ENCODE assay signal across 7 cellular contexts in genomic region chrX:149488411-149489052, GRCh38. TPM values are rescaled to one million over a fixed set of nuclear protein-coding genes. Genes with fewer than 3 reads are reported as not detected.
DNase-seq lines count a peak whose midpoint lies in the region; ATAC-seq lines count a peak whose summit lies in the region.
"Not testable (repeated sequence)": the region's sequence is repeated elsewhere in the genome, so short reads cannot be mapped to it uniquely, and the experiment has no call there.

No MANE protein-coding gene starts in this region.

- DNase-seq in G401 (ENCODE audit: low spot score) (peak; percentile 37), cerebellar cortex (ENCODE audit: low spot score) (peak; percentile 25)
- DNase-seq in T-helper 17 cell; Right ventricle myocardium inferior (ENCODE audit: missing footprints); left cardiac atrium; right cardiac atrium: not testable (repeated sequence)

- H3K36me3 Mint-ChIP-seq in T-helper 17 cell (ENCODE audit: low read depth) = not testable (repeated sequence)

- intact Hi-C loops in Right ventricle myocardium inferior (cut with DNase I); left cardiac atrium (cut with DNase I); right cardiac atrium (cut with DNase I): not testable (repeated sequence)

- H3K36me3 ChIP-seq in skeletal muscle tissue (ENCODE audit: control insufficient read depth in 3 of 3, insufficient read depth in 3 of 3, low read length in 3 of 3) = peaks cover 9 to 52% (median 32%) of the 10 kb centered on the region in 3 donors

- not testable (repeated sequence) for H3K27ac Mint-ChIP-seq in T-helper 17 cell

- H3K27me3 Mint-ChIP-seq in T-helper 17 cell = not testable (repeated sequence)

- H3K27ac ChIP-seq in right cardiac atrium (ENCODE audit: low read length) (peak overlapping the region; percentile 78), skeletal muscle tissue (ENCODE audit: low read depth, low read length) (peak overlapping the region; percentile 66)

- H3K9me3 ChIP-seq in T-helper 17 cell (ENCODE audit: control insufficient read depth, low read length, poor library complexity, severe bottlenecking); right cardiac atrium (ENCODE audit: control insufficient read depth, low read length); skeletal muscle tissue (ENCODE audit: control insufficient read depth in 3 of 3, low read length in 3 of 3): not testable (repeated sequence)

- H3K4me3 Mint-ChIP-seq in T-helper 17 cell = peak overlapping the region; percentile 43

- not testable (repeated sequence) for H3K4me1 ChIP-seq in right cardiac atrium (ENCODE audit: control insufficient read depth, insufficient read depth, low read length)
- H3K4me1 ChIP-seq in skeletal muscle tissue (ENCODE audit: control insufficient read depth in 3 of 3, insufficient read depth in 3 of 3, low read length in 3 of 3) = peaks cover 3 to 11% (median 9%) of the 10 kb centered on the region in 3 donors

- not testable (repeated sequence) for ATAC-seq in T-helper 17 cell
- peak; percentile 85 for ATAC-seq in Right ventricle myocardium inferior
- ATAC-seq in left cardiac atrium = peak; percentile 68 to 77
- peak; percentile 67 to 74 for ATAC-seq in right cardiac atrium

- peak overlapping the region in 2 of 3 donors; percentile 25 to 42 for H3K9ac ChIP-seq in skeletal muscle tissue (ENCODE audit: low read depth in 1 of 3, low read length in 3 of 3)

- H3K4me1 Mint-ChIP-seq in T-helper 17 cell = peaks cover 10% of the 10 kb centered on the region

- in situ Hi-C loops in G401 (cut with HindIII; ENCODE audit: low sequenced_read_pairs) = not testable (repeated sequence)

- H3K27me3 ChIP-seq in right cardiac atrium (ENCODE audit: control insufficient read depth, insufficient read depth); skeletal muscle tissue (ENCODE audit: control insufficient read depth in 3 of 3, insufficient read depth in 3 of 3, low read length in 3 of 3): not testable (repeated sequence)

- whole genome bisulfite sequencing in right cardiac atrium = 68% methylated on average over 11 of the region's 17 CpGs

- H3K4me3 ChIP-seq in right cardiac atrium (ENCODE audit: low read length); skeletal muscle tissue (ENCODE audit: low read length in 3 of 3): not testable (repeated sequence)

RNA-seq across cellular contexts. Expression of gene IDS, which starts 16.6 kb away (rescaled TPM):
- 10.8 and 12.1 TPM in 2 replicates for total RNA-seq in G401 (2014; rRNA removed; shearing (Covaris generic))
- total RNA-seq in T-helper 17 cell (100 to 1,000 TPM; 346 to 507 TPM), Right ventricle myocardium inferior (77.6 TPM), left cardiac atrium (10 to 100 TPM; 65.9 to 75.6 TPM), right cardiac atrium (100 to 1,000 TPM in 3 of 4 donors, 10 to 100 TPM in 1; 89.7 to 107 (median 103) TPM), skeletal muscle tissue (11.5 TPM)
- 43.8 TPM for polyA plus RNA-seq in right cardiac atrium

RNA-seq across cellular contexts. Expression of gene EOLA1, which starts 52.3 kb away (rescaled TPM):
- 7.8 and 11.4 TPM in 2 replicates for total RNA-seq in G401 (2014; rRNA removed; shearing (Covaris generic))
- total RNA-seq in T-helper 17 cell (10 to 100 TPM; 66.3 to 72.5 TPM), Right ventricle myocardium inferior (32.5 TPM), left cardiac atrium (10 to 100 TPM; 20.0 to 23.6 TPM), right cardiac atrium (10 to 100 TPM; 23.8 to 29.6 (median 26.8) TPM), skeletal muscle tissue (8.4 TPM)
- 26.0 TPM for polyA plus RNA-seq in right cardiac atrium
